In the genomic region with DNA sequence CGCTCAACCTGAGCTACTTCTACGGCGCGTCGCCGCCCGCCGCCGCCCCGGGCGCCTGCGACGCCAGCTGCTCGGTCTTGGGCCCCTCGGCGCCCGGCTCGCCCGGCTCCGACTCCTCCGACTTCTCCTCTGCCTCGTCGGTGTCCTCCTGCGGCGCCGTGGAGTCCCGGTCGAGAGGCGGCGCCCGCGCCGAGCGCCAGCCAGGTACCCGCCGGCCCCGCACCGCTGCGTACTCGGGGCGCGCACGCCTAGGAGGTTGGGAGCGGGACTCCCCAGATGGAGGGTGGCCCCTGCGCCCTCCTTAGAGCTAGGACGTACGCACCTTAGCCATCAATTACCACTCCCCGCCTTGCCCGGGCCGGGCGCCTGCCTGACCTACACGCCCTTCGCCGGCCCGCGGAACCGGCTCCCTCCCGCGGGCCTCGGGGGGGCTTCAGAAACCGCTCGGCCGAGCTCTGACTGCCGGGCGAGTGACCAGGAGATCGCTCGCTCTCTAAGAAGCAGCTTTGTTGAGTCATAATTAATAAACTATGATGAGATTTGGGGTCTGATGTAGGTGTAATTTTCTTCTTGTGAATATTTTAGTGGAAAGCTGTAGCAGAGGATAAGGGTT, we compare ENCODE assay signal across 7 cellular contexts. TPM values are rescaled to one million over a fixed set of nuclear protein-coding genes. Genes with fewer than 3 reads are reported as not detected.
DNase-seq lines count a peak whose midpoint lies in the region; ATAC-seq, FAIRE-seq and TF ChIP-seq lines count a peak whose summit lies in the region.

No MANE protein-coding gene starts in this region.

- H3K27me3 ChIP-seq in GM23338 (ENCODE audit: insufficient read depth) (no peaks in the 10 kb centered on the region), MM.1S (replicated peaks; ENCODE audit: insufficient read depth, low read length) (no peaks in the 10 kb centered on the region), stomach (no peaks in the 10 kb centered on the region)

- no peak; the same call in 1 of the 2 replicates for TF ChIP-seq POLR2A in GM12892 (IDR thresholded peaks at IDR 0.05; ENCODE audit: low read depth, low read length)
- no peak for TF ChIP-seq POLR2A in stomach (IDR thresholded peaks at IDR 0.05)

- H2AFZ ChIP-seq in GM23338 (no peak overlapping the region), MM.1S (ENCODE audit: low read length) (peak overlapping the region; percentile 32; the same call in 1 of the 2 replicates)

- H3K36me3 ChIP-seq in GM23338 (ENCODE audit: insufficient read depth) (peaks cover 28% of the 10 kb centered on the region), MM.1S (replicated peaks; ENCODE audit: insufficient read depth, low read length) (peaks cover 26% of the 10 kb centered on the region), stomach (peaks cover 23 to 33% (median 31%) of the 10 kb centered on the region in 4 donors)

- FAIRE-seq in GM12892 (lab: Jason Lieb, UNC): peak; percentile 62

- no peaks in the 10 kb centered on the region; the same call in 2 of the 3 replicates for H3K9me3 Mint-ChIP-seq in GM23338
- no peaks in the 10 kb centered on the region for H3K9me3 Mint-ChIP-seq in endothelial cell (ENCODE audit: unreplicated experiment)
- H3K9me3 Mint-ChIP-seq in natural killer cell: no peaks in the 10 kb centered on the region

- H3K27ac ChIP-seq in GM23338 (ENCODE audit: low read depth) (peak overlapping the region; percentile 75), MM.1S (ENCODE audit: low read length) (peak overlapping the region; percentile 87), stomach (peak overlapping the region; percentile 96 to 100 (median 100))

- WGBS in stomach, 5 donors: 0 to 1% (median 0%) methylated on average over 34 to 67 of the region's 67 CpGs

- H3K4me1 Mint-ChIP-seq in GM23338 (peaks cover 33% of the 10 kb centered on the region), endothelial cell (ENCODE audit: unreplicated experiment) (peaks cover 23% of the 10 kb centered on the region), natural killer cell (peaks cover 39 to 45% of the 10 kb centered on the region in 2 donors)

- H3K36me3 Mint-ChIP-seq in GM23338 (ENCODE audit: low read depth) (peaks cover 48% of the 10 kb centered on the region), endothelial cell (ENCODE audit: low read depth, unreplicated experiment) (peaks cover 17% of the 10 kb centered on the region), natural killer cell (peaks cover 43% of the 10 kb centered on the region)

- ATAC-seq in GM23338: peak; percentile 51
- ATAC-seq in natural killer cell: peak; percentile 17 to 23 (median 19)

- no peak for DNase-seq in GM12892 (ENCODE audit: insufficient read length)
- DNase-seq in GM23338 (ENCODE audit: low spot score): peak; percentile 49
- peak; percentile 59 for DNase-seq in MM.1S
- DNase-seq in activated CD8-positive, alpha-beta memory T cell treated with anti-CD3 and anti-CD28 coated beads for 24 hours: peak; percentile 84
- DNase-seq in endothelial cell (ENCODE audit: low spot score): peak; percentile 49
- DNase-seq in natural killer cell: peak; percentile 49
- peak; percentile 43 for DNase-seq in stomach

- H3K79me2 ChIP-seq in GM23338 (replicated peaks; ENCODE audit: insufficient read depth): peaks cover 40% of the 10 kb centered on the region
- H3K79me2 ChIP-seq in MM.1S (ENCODE audit: low read length): peaks cover 37% of the 10 kb centered on the region

- H3K4me2 ChIP-seq in GM23338 (peak overlapping the region; percentile 85), MM.1S (ENCODE audit: low read depth, low read length) (peak overlapping the region; percentile 77)

- H3K9me2 ChIP-seq in GM23338 (ENCODE audit: insufficient read depth) (no peaks in the 10 kb centered on the region; the same call in 1 of the 2 replicates), MM.1S (replicated peaks; ENCODE audit: insufficient read depth, low read length) (no peaks in the 10 kb centered on the region)

- H3K9me3 ChIP-seq in MM.1S (replicated peaks; ENCODE audit: insufficient read depth, low read length) (no peaks in the 10 kb centered on the region), stomach (no peaks in the 10 kb centered on the region)

- intact Hi-C loops in natural killer cell (cut with micrococcal nuclease) (loop anchor here (1.0 to 5.0 kb wide), 5 partner anchors 23 to 278 kb away; a partner anchor contains a TSS), stomach (cut with DNase I; ENCODE audit: low total_unique reads) (no loop called here)

- peak overlapping the region; percentile 98 for H3K4me3 Mint-ChIP-seq in GM23338
- H3K4me3 Mint-ChIP-seq in endothelial cell (ENCODE audit: unreplicated experiment): peak overlapping the region; percentile 97
- H3K4me3 Mint-ChIP-seq in natural killer cell: peak overlapping the region; percentile 94

- H3K27me3 Mint-ChIP-seq in GM23338 (ENCODE audit: insufficient read depth, low read depth, poor library complexity) (peaks cover 4% of the 10 kb centered on the region), endothelial cell (ENCODE audit: unreplicated experiment) (peaks cover 16% of the 10 kb centered on the region), natural killer cell (ENCODE audit: low read depth in 2 of 2) (no peaks in the 10 kb centered on the region)

- H3K27ac Mint-ChIP-seq in GM23338: peak overlapping the region; percentile 94
- H3K27ac Mint-ChIP-seq in endothelial cell (ENCODE audit: unreplicated experiment): peak overlapping the region; percentile 98
- H3K27ac Mint-ChIP-seq in natural killer cell: peak overlapping the region; percentile 98 to 99

- H3K4me1 ChIP-seq in GM23338 (ENCODE audit: insufficient read depth) (peaks cover 21% of the 10 kb centered on the region), MM.1S (ENCODE audit: low read length) (peaks cover 14% of the 10 kb centered on the region), stomach (peaks cover 26 to 58% (median 45%) of the 10 kb centered on the region in 4 donors)

- no peak for TF ChIP-seq EP300 in stomach (IDR thresholded peaks at IDR 0.05)

- peak overlapping the region; percentile 97 for H3K9ac ChIP-seq in MM.1S (ENCODE audit: low read length)

- H3K4me3 ChIP-seq in GM23338 (peak overlapping the region; percentile 84), MM.1S (ENCODE audit: low read length) (peak overlapping the region; percentile 92), stomach (peak overlapping the region; percentile 62 to 97 (median 84))

- TF ChIP-seq CTCF in GM23338 (conservative IDR thresholded peaks at IDR 0.05; ENCODE audit: low read depth in 2 of 2) (peak in 1 of 2 experiments; percentile 7; a peak in 1 of 4 replicates), MM.1S (IDR thresholded peaks at IDR 0.05; ENCODE audit: low read length) (peak; percentile 20; the same call in 1 of the 2 replicates), endothelial cell (IDR thresholded peaks at IDR 0.05; ENCODE audit: unreplicated experiment) (no peak), natural killer cell (IDR thresholded peaks at IDR 0.05) (no peak), stomach (IDR thresholded peaks at IDR 0.05) (no peak)

- H4K20me1 ChIP-seq in GM23338 (replicated peaks; ENCODE audit: insufficient read depth) (peaks cover 17% of the 10 kb centered on the region), MM.1S (ENCODE audit: insufficient read depth, low read length) (no peaks in the 10 kb centered on the region)

- H3F3A ChIP-seq in GM23338 (replicated peaks; ENCODE audit: low read depth): 0 out of 2 replicates have a peak, but pooled peaks cover 6% of the 10 kb centered on the region
- peaks cover 21% of the 10 kb centered on the region for H3F3A ChIP-seq in MM.1S (ENCODE audit: insufficient read depth, low read length)

TF ChIP-seq in GM23338, 12 proteins besides CTCF, POLR2A, EP300 and RAD21 (continues in another document):
- TF ChIP-seq EZH2phosphoT487 (IDR thresholded peaks at IDR 0.05; ENCODE audit: unreplicated experiment) (no peak), NANOG (IDR thresholded peaks at IDR 0.05; ENCODE audit: borderline replicate concordance) (no peak), ZNF331 (CRISPR knock-in tag; IDR thresholded peaks at IDR 0.05; ENCODE audit: low read depth) (no peak), STAT1 (IDR thresholded peaks at IDR 0.05; ENCODE audit: unreplicated experiment) (no peak), ZNF114 (CRISPR knock-in tag; IDR thresholded peaks at IDR 0.05) (no peak), JUNB (IDR thresholded peaks at IDR 0.05; ENCODE audit: unreplicated experiment) (no peak), POLR2AphosphoS5 (IDR thresholded peaks at IDR 0.05; ENCODE audit: low read depth) (no peak)
- TF ChIP-seq, protein P1, sequence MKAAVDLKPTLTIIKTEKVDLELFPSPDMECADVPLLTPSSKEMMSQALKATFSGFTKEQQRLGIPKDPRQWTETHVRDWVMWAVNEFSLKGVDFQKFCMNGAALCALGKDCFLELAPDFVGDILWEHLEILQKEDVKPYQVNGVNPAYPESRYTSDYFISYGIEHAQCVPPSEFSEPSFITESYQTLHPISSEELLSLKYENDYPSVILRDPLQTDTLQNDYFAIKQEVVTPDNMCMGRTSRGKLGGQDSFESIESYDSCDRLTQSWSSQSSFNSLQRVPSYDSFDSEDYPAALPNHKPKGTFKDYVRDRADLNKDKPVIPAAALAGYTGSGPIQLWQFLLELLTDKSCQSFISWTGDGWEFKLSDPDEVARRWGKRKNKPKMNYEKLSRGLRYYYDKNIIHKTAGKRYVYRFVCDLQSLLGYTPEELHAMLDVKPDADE (IDR thresholded peaks at IDR 0.05): no peak

RNA-seq across cellular contexts. Expression of a gene that starts 0.5 kb away (rescaled TPM):
- 27.7 TPM for polyA plus RNA-seq in GM12892 (2012; ENCODE audit: missing spikeins)
- 13.1 and 18.2 TPM in 2 replicates for total RNA-seq in GM23338 (2014; rRNA removed; shearing (Covaris generic))
- polyA plus RNA-seq in GM23338 (2016; fragmentation: Nextera tagmentation; extraction: Ambion mirVana): 14.1 TPM in 2 replicates
- 20.5 TPM for total RNA-seq in endothelial cell (ENCODE audit: unreplicated experiment)
- total RNA-seq in natural killer cell: 100 to 1,000 TPM; 510 to 811 (median 774) TPM
- 100 to 1,000 TPM in 2 of 5 donors, 10 to 100 TPM in 3; 37.1 to 199 (median 84.0) TPM for total RNA-seq in stomach
- 10 to 100 TPM; 11.5 to 21.1 (median 14.4) TPM for polyA plus RNA-seq in stomach
